In the genomic region with DNA sequence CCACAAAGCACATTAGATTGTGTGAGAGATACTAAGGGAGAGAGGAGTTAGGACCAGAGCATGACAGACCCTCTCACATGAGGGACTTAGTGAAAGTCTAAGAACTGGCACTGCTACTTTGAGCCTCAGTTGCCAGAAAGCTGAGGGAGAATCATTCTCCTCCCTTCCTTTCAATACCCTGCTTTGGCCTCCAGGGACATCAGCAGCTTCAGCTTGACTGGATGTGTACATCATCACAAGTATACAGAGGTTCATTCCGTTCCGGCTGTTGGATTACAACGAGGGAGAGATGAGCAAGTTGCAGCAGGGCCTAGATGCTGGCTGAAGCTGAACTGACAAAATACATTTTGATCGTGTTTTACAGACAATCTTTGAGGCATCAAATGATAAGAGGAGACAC, we compare ENCODE assay signal across 25 cellular contexts. TPM values are rescaled to one million over a fixed set of nuclear protein-coding genes. Genes with fewer than 3 reads are reported as not detected.
DNase-seq lines count a peak whose midpoint lies in the region; ATAC-seq, FAIRE-seq and TF ChIP-seq lines count a peak whose summit lies in the region.
"Had no signal": no experiment of that assay in that cellular context is flagged by ENCODE, and none has a peak within 500 bp of the region (broad histone marks: within the 10 kb centered on the region; RNA-seq: fewer than 3 reads in every experiment).

No MANE protein-coding gene starts in this region.

- peak; percentile 61; the same call in 1 of the 2 replicates for ATAC-seq in WTC11
- ATAC-seq: heart right ventricle, Right ventricle myocardium inferior had no signal

- H3K36me3 Mint-ChIP-seq in WTC11 = no peaks in the 10 kb centered on the region
- no peaks in the 10 kb centered on the region for H3K36me3 Mint-ChIP-seq in Calu3 (ENCODE audit: insufficient read depth, unreplicated experiment)
- no peaks in the 10 kb centered on the region for H3K36me3 Mint-ChIP-seq in activated naive CD4-positive, alpha-beta T cell treated with anti-CD3 and anti-CD28 coated beads for 36 hours (ENCODE audit: low read depth)
- H3K36me3 Mint-ChIP-seq: IgD-negative memory B cell had no signal

- H3K4me1 Mint-ChIP-seq in WTC11 (peaks cover 8% of the 10 kb centered on the region), Calu3 (ENCODE audit: low read depth, unreplicated experiment) (no peaks in the 10 kb centered on the region)
- no peaks in the 10 kb centered on the region for H3K4me1 Mint-ChIP-seq in activated naive CD4-positive, alpha-beta T cell treated with anti-CD3 and anti-CD28 coated beads for 36 hours (ENCODE audit: low read depth)
- H3K4me1 Mint-ChIP-seq: IgD-negative memory B cell had no signal

- CTCF ChIA-PET in HEK293T (lab: Yijun Ruan, JAX) (no interaction called here), WTC11 (lab: Charles Lee) (interaction anchor here (0.7 kb wide), 1 partner anchor 9 kb away, joined by 4 read pairs; no protein-coding TSS in a partner anchor), Calu3 (lab: Charles Lee) (interaction anchor here (0.6 to 0.7 kb wide), 2 partner anchors 172 to 690 kb away, joined by 3 to 4 read pairs; no protein-coding TSS in a partner anchor)
- CTCF ChIA-PET in activated naive CD4-positive, alpha-beta T cell treated with anti-CD3 and anti-CD28 coated beads for 36 hours (lab: Charles Lee) = interaction anchor here (0.6 kb wide), 1 partner anchor 1568 kb away, joined by 4 read pairs; no protein-coding TSS in a partner anchor

- TF ChIP-seq CTCF in WTC11 (IDR thresholded peaks at IDR 0.05) (no peak), Calu3 (IDR thresholded peaks at IDR 0.05; ENCODE audit: unreplicated experiment) (no peak)

- H3K27me3 Mint-ChIP-seq in WTC11 (ENCODE audit: low read depth) (no peaks in the 10 kb centered on the region), Calu3 (ENCODE audit: unreplicated experiment) (peaks cover 28% of the 10 kb centered on the region)
- H3K27me3 Mint-ChIP-seq in activated naive CD4-positive, alpha-beta T cell treated with anti-CD3 and anti-CD28 coated beads for 36 hours (ENCODE audit: low read depth) = no peaks in the 10 kb centered on the region
- H3K27me3 Mint-ChIP-seq: IgD-negative memory B cell; stimulated activated naive CD8-positive, alpha-beta T cell treated with anti-CD3 and anti-CD28 coated beads, Interleukin-15, Interleukin-2, amounts not matched to agents 100 ng/mL and 50 ng/mL, for 24 hours had no signal

- DNase-seq in DMS53 (lab: John Stamatoyannopoulos, UW) (peak; percentile 49), DMS53 treated with DMSO at 0.1 percent for 48 hours (lab: John Stamatoyannopoulos, UW; ENCODE audit: unreplicated experiment) (no peak), HEK293T (ENCODE audit: extremely low spot score) (peak; percentile 22), WTC11 (ENCODE audit: low spot score) (no peak), urothelium cell line (ENCODE audit: low spot score) (peak; percentile 5), Calu3 (no peak), NCI-H2227 (lab: John Stamatoyannopoulos, UW; ENCODE audit: unreplicated experiment) (no peak)
- DNase-seq in activated naive CD4-positive, alpha-beta T cell treated with anti-CD3 and anti-CD28 coated beads for 36 hours = no peak
- DNase-seq: activated CD4-positive, alpha-beta T cell treated with anti-CD3 and anti-CD28 coated beads, Interleukin-2, amount 50 U/mL, for 48 hours; activated effector memory CD4-positive, alpha-beta T cell treated with anti-CD3 and anti-CD28 coated beads, Interleukin-2, amount 50 U/mL, for 16 hours; GDM1; heart right ventricle; HFFc6; NCI-H1436 treated with DMSO at 0.1 percent for 48 hours; NCI-H774; stimulated activated CD4-positive, alpha-beta T cell treated with anti-CD3 and anti-CD28 coated beads, Interleukin-4, amount 100 ng/mL, for 1 hour; T-helper 1 cell; transverse colon had no signal

- H3K4me3 Mint-ChIP-seq in WTC11 (no peak overlapping the region), Calu3 (ENCODE audit: low read depth, unreplicated experiment) (no peak overlapping the region)
- no peak overlapping the region for H3K4me3 Mint-ChIP-seq in activated naive CD4-positive, alpha-beta T cell treated with anti-CD3 and anti-CD28 coated beads for 36 hours
- H3K4me3 Mint-ChIP-seq: HFFc6; IgD-negative memory B cell; stimulated activated naive CD8-positive, alpha-beta T cell treated with anti-CD3 and anti-CD28 coated beads, Interleukin-15, Interleukin-2, amounts not matched to agents 100 ng/mL and 50 ng/mL, for 24 hours had no signal

- intact Hi-C loops in Calu3 (cut with micrococcal nuclease; ENCODE audit: unreplicated experiment) = no loop called here
- intact Hi-C loops in activated naive CD4-positive, alpha-beta T cell treated with anti-CD3 and anti-CD28 coated beads for 36 hours (cut with micrococcal nuclease) = no loop called here

- BruUV-seq in Calu3 (replicated peaks; lab: Mats Ljungman, UMichigan) = no TSS peak

- POLR2A ChIA-PET in HEK293T (lab: Yijun Ruan, JAX) = interaction anchor here (0.7 kb wide), 1 partner anchor 16 kb away, joined by 3 read pairs; a partner anchor contains a TSS
- POLR2A ChIA-PET in WTC11 (lab: Charles Lee) = no interaction called here

- FAIRE-seq in urothelium cell line (lab: Jason Lieb, UNC) = no peak
- FAIRE-seq: bronchial epithelial cell, D721Med, endometrium had no signal

- no peak overlapping the region for H3K27ac Mint-ChIP-seq in WTC11
- no peak overlapping the region for H3K27ac Mint-ChIP-seq in Calu3 (ENCODE audit: unreplicated experiment)
- H3K27ac Mint-ChIP-seq in activated naive CD4-positive, alpha-beta T cell treated with anti-CD3 and anti-CD28 coated beads for 36 hours = no peak overlapping the region
- H3K27ac Mint-ChIP-seq: HFFc6; stimulated activated naive CD8-positive, alpha-beta T cell treated with anti-CD3 and anti-CD28 coated beads, Interleukin-15, Interleukin-2, amounts not matched to agents 100 ng/mL and 50 ng/mL, for 24 hours had no signal

- H3K9me3 Mint-ChIP-seq in WTC11 (no peaks in the 10 kb centered on the region), Calu3 (ENCODE audit: low read depth, unreplicated experiment) (no peaks in the 10 kb centered on the region)
- H3K9me3 Mint-ChIP-seq in activated naive CD4-positive, alpha-beta T cell treated with anti-CD3 and anti-CD28 coated beads for 36 hours = peaks cover 2% of the 10 kb centered on the region
- H3K9me3 Mint-ChIP-seq: stimulated activated naive CD8-positive, alpha-beta T cell treated with anti-CD3 and anti-CD28 coated beads, Interleukin-15, Interleukin-2, amounts not matched to agents 100 ng/mL and 50 ng/mL, for 24 hours had no signal

TF ChIP-seq in HEK293T, 16 proteins besides CTCF, POLR2A, EP300 and RAD21:
- TF ChIP-seq BHLHE40 (IDR thresholded peaks at IDR 0.05; ENCODE audit: borderline replicate concordance) (no peak), ARNT (IDR thresholded peaks at IDR 0.05) (no peak), ZNF384 (IDR thresholded peaks at IDR 0.05) (no peak), NFRKB (IDR thresholded peaks at IDR 0.05) (no peak), ELF4 (IDR thresholded peaks at IDR 0.05) (no peak)

TF ChIP-seq in WTC11, 78 proteins besides CTCF, POLR2A, EP300 and RAD21 (continues in another document):
- TF ChIP-seq, protein P1, sequence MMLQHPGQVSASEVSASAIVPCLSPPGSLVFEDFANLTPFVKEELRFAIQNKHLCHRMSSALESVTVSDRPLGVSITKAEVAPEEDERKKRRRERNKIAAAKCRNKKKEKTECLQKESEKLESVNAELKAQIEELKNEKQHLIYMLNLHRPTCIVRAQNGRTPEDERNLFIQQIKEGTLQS (CRISPR knock-in tag; conservative IDR thresholded peaks at IDR 0.05) = no peak
- TF ChIP-seq JAZF1 (CRISPR knock-in tag; IDR thresholded peaks at IDR 0.05) (no peak), ESRRA (CRISPR knock-in tag; IDR thresholded peaks at IDR 0.05; ENCODE audit: borderline replicate concordance) (no peak), KAT7 (CRISPR knock-in tag; IDR thresholded peaks at IDR 0.05; ENCODE audit: borderline replicate concordance) (no peak), ZNF396 (CRISPR knock-in tag; IDR thresholded peaks at IDR 0.05; ENCODE audit: borderline replicate concordance) (no peak), ZNF121 (CRISPR knock-in tag; IDR thresholded peaks at IDR 0.05) (no peak), CBFB (CRISPR knock-in tag; IDR thresholded peaks at IDR 0.05; ENCODE audit: low read depth) (no peak), TEAD1 (CRISPR knock-in tag; IDR thresholded peaks at IDR 0.05) (no peak), FOXK1 (CRISPR knock-in tag; IDR thresholded peaks at IDR 0.05) (no peak), CREM (CRISPR knock-in tag; IDR thresholded peaks at IDR 0.05) (no peak), TP53 (CRISPR knock-in tag; IDR thresholded peaks at IDR 0.05) (no peak), ZBTB21 (CRISPR knock-in tag; IDR thresholded peaks at IDR 0.05; ENCODE audit: borderline replicate concordance) (no peak), JUN (CRISPR knock-in tag; IDR thresholded peaks at IDR 0.05) (no peak), CREB1 (CRISPR knock-in tag; IDR thresholded peaks at IDR 0.05) (no peak)
- TF ChIP-seq, protein P2, sequence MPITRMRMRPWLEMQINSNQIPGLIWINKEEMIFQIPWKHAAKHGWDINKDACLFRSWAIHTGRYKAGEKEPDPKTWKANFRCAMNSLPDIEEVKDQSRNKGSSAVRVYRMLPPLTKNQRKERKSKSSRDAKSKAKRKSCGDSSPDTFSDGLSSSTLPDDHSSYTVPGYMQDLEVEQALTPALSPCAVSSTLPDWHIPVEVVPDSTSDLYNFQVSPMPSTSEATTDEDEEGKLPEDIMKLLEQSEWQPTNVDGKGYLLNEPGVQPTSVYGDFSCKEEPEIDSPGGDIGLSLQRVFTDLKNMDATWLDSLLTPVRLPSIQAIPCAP (CRISPR knock-in tag; IDR thresholded peaks at IDR 0.05) = no peak
- TF ChIP-seq, protein P3, sequence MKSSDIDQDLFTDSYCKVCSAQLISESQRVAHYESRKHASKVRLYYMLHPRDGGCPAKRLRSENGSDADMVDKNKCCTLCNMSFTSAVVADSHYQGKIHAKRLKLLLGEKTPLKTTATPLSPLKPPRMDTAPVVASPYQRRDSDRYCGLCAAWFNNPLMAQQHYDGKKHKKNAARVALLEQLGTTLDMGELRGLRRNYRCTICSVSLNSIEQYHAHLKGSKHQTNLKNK (CRISPR knock-in tag; IDR thresholded peaks at IDR 0.05) = no peak

RNA-seq across cellular contexts. Expression of a gene that starts 15.7 kb away (rescaled TPM):
- 6.3 to 6.9 TPM (median 6.7 TPM) in 3 replicates for total RNA-seq in WTC11 (2021)
- total RNA-seq in Calu3 (2022) = 4.3 and 6.0 TPM in 2 replicates
- total RNA-seq in activated naive CD4-positive, alpha-beta T cell treated with anti-CD3 and anti-CD28 coated beads for 36 hours = not detected
- total RNA-seq: HFFc6, OCI-LY7 had no signal

Comparison
In these comparisons a context has a peak if more than half of its experiments do, and no peak if none do; other contexts are left out.
1. DNase-seq: peak in DMS53 (single experiment), HEK293T (single experiment) and urothelium cell line (single experiment); none in DMS53 treated with DMSO at 0.1 percent for 48 hours (single experiment), WTC11 (single experiment), Calu3 (single experiment), NCI-H2227 (single experiment) and activated naive CD4-positive, alpha-beta T cell treated with anti-CD3 and anti-CD28 coated beads for 36 hours (single experiment).